In genomic region chr1:178501705-178502329, GRCh38 we compare ENCODE assay signal across 9 cellular contexts. TPM values are rescaled to one million over a fixed set of nuclear protein-coding genes. Genes with fewer than 3 reads are reported as not detected.
DNase-seq lines count a peak whose midpoint lies in the region; ATAC-seq and TF ChIP-seq lines count a peak whose summit lies in the region.
"Had no signal": no experiment of that assay in that cellular context is flagged by ENCODE, and none has a peak within 500 bp of the region (broad histone marks: within the 10 kb centered on the region; RNA-seq: fewer than 3 reads in every experiment).

No MANE protein-coding gene starts in this region.

- whole genome bisulfite sequencing in esophagus muscularis mucosa, result 27% methylated on average over 5 of the region's 5 CpGs

- H3K4me1 Mint-ChIP-seq in naive thymus-derived CD8-positive, alpha-beta T cell, result no peaks in the 10 kb centered on the region

- no peaks in the 10 kb centered on the region for H3K9me3 Mint-ChIP-seq in naive thymus-derived CD8-positive, alpha-beta T cell
- H3K9me3 Mint-ChIP-seq: stimulated activated naive CD8-positive, alpha-beta T cell treated with anti-CD3 and anti-CD28 coated beads, Interleukin-15, Interleukin-2, amounts not matched to agents 100 ng/mL and 50 ng/mL, for 24 hours had no signal

- POLR2A ChIA-PET in naive thymus-derived CD8-positive, alpha-beta T cell (lab: Charles Lee), result no interaction called here

- H3K9me3 ChIP-seq in esophagus muscularis mucosa, result no peaks in the 10 kb centered on the region

- no peak overlapping the region for H3K27ac Mint-ChIP-seq in naive thymus-derived CD8-positive, alpha-beta T cell
- H3K27ac Mint-ChIP-seq: stimulated activated naive CD8-positive, alpha-beta T cell treated with anti-CD3 and anti-CD28 coated beads, Interleukin-15, Interleukin-2, amounts not matched to agents 100 ng/mL and 50 ng/mL, for 24 hours had no signal

- DNase-seq in C1 segment of cervical spinal cord (lab: John Stamatoyannopoulos, UW) (peak in 10 of 14 donors; percentile 2 to 62 (median 22)), NCI-H2227 (lab: John Stamatoyannopoulos, UW; ENCODE audit: unreplicated experiment) (peak; percentile 85), esophagus muscularis mucosa (ENCODE audit: extremely low spot score) (no peak), stromal cell of bone marrow (ENCODE audit: low read depth) (peak; percentile 36)
- peak; percentile 64 to 73 for DNase-seq in activated CD4-positive, alpha-beta T cell treated with anti-CD3 and anti-CD28 coated beads, Interleukin-2, amount 50 U/mL, for 48 hours
- DNase-seq in naive thymus-derived CD8-positive, alpha-beta T cell, result peak in 7 of 10 donors; percentile 4 to 37 (median 26)

- H3K27ac ChIP-seq in esophagus muscularis mucosa (replicated peaks in 1 of 4), result no peak overlapping the region

- intact Hi-C loops in esophagus muscularis mucosa (cut with DNase I), result loop anchor here (2.0 kb wide), 1 partner anchor 191 kb away; no protein-coding TSS in a partner anchor

- no peaks in the 10 kb centered on the region for H3K36me3 Mint-ChIP-seq in naive thymus-derived CD8-positive, alpha-beta T cell

- no peaks in the 10 kb centered on the region for H3K4me1 ChIP-seq in esophagus muscularis mucosa

- H3K4me3 ChIP-seq in esophagus muscularis mucosa, result no peak overlapping the region

- peak; percentile 83 for ATAC-seq in GM18909 (IDR thresholded peaks at IDR 0.05; ENCODE audit: poor library complexity, unreplicated experiment)
- ATAC-seq in HG03108 (IDR thresholded peaks at IDR 0.05; ENCODE audit: unreplicated experiment), result peak; percentile 53
- peak; percentile 46 to 47 for ATAC-seq in naive thymus-derived CD8-positive, alpha-beta T cell

- H3K4me3 Mint-ChIP-seq in naive thymus-derived CD8-positive, alpha-beta T cell, result no peak overlapping the region
- H3K4me3 Mint-ChIP-seq: stimulated activated naive CD8-positive, alpha-beta T cell treated with anti-CD3 and anti-CD28 coated beads, Interleukin-15, Interleukin-2, amounts not matched to agents 100 ng/mL and 50 ng/mL, for 24 hours had no signal

- H3K27me3 Mint-ChIP-seq in naive thymus-derived CD8-positive, alpha-beta T cell, result peaks cover 0 to 20% (median 10%) of the 10 kb centered on the region in 5 donors

- H3K36me3 ChIP-seq in esophagus muscularis mucosa, result no peaks in the 10 kb centered on the region

- TF ChIP-seq POLR2A in esophagus muscularis mucosa (IDR thresholded peaks at IDR 0.05; ENCODE audit: low read depth), result no peak

- peak; percentile 71 to 93 (median 80) for TF ChIP-seq CTCF in esophagus muscularis mucosa (IDR thresholded peaks at IDR 0.05)

- TF ChIP-seq EP300 in esophagus muscularis mucosa (IDR thresholded peaks at IDR 0.05), result no peak

- H3K27me3 ChIP-seq in esophagus muscularis mucosa, result no peaks in the 10 kb centered on the region

RNA-seq across cellular contexts. Expression of gene CLEC20A, which starts 5.1 kb away (rescaled TPM):
- not detected for total RNA-seq in esophagus muscularis mucosa
- total RNA-seq in naive thymus-derived CD8-positive, alpha-beta T cell, result under 1 TPM in 1 of 2 experiments, not detected in 1; 0.47 TPM
- not detected for polyA plus RNA-seq in naive thymus-derived CD8-positive, alpha-beta T cell

RNA-seq across cellular contexts. Expression of gene TEX35, which starts 11.1 kb away (rescaled TPM):
- total RNA-seq in esophagus muscularis mucosa, result not detected
- not detected for total RNA-seq in naive thymus-derived CD8-positive, alpha-beta T cell
- not detected for polyA plus RNA-seq in naive thymus-derived CD8-positive, alpha-beta T cell
